ENCODE assay signal across 8 cellular contexts in the genomic region with DNA sequence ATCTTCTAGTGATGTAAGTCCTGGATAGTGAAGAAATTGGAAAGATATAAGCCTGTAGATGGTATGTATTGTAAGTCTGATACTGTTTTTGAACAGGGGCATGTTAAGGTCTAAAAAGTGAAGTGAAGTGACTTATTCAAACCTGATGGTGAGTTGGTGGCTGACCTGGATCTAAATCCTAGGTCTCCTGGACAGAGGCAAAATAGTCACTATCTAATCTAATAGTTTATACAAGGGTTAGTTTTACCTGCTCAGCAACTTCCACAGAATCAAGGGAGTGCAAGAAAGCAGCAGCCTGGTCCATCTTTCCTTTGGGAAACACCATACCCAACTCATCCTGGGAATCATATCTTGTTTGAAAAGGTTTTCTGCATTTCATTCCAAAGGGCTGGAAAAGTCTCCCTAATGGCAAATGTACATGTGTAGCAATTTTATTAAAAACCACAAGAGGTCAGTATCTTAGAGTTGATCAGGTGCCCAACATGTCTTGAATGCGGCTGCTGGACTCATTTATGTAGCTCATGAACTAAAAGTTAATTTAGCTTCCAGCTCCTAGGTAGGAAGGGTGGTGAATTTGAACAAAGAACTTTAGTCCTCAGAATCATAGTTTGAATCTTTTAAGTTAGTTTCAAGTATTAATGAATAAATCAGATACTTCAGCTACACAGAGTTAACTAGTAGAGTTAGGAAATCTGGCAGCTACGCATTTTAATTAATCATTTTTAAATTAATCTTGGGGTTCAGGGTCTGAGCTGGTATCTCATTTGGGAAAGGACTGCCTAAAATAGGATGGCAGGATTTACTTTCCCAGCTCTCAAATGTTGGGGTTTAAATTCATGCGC. TPM values are rescaled to one million over a fixed set of nuclear protein-coding genes. Genes with fewer than 3 reads are reported as not detected.
A peak's percentile ranks its signal among the peaks of the same experiment; 100 is the strongest.
DNase-seq lines count a peak whose midpoint lies in the region; ATAC-seq and TF ChIP-seq lines count a peak whose summit lies in the region.

No MANE protein-coding gene starts in this region.

- H3K4me3 ChIP-seq in GM06990 (replicated peaks; ENCODE audit: low read depth, low read length): no peak overlapping the region
- H3K4me3 ChIP-seq in MM.1S (ENCODE audit: low read length): peak overlapping the region; percentile 44
- H3K4me3 ChIP-seq in hepatocyte: no peak overlapping the region
- H3K4me3 ChIP-seq in transverse colon: no peak overlapping the region

- intact Hi-C loops in transverse colon (cut with DNase I; ENCODE audit: low total_unique reads): no loop called here

- 79% methylated on average over 3 of the region's 3 CpGs for WGBS in hepatocyte (ENCODE audit: low lambda C conversion rate, missing lambda C conversion rate)
- 75 to 90% methylated on average over 3 of the region's 3 CpGs for WGBS in transverse colon (ENCODE audit: low coverage in 1 of 2), 2 donors

- H3K36me3 ChIP-seq in GM06990 (ENCODE audit: control insufficient read depth, insufficient read depth, low read length) (peaks cover 5% of the 10 kb centered on the region), MM.1S (replicated peaks; ENCODE audit: insufficient read depth, low read length) (peaks cover 11% of the 10 kb centered on the region; the same call in 1 of the 2 replicates), hepatocyte (replicated peaks; ENCODE audit: insufficient read depth, low read depth) (no peaks in the 10 kb centered on the region), transverse colon (peaks cover 0 to 12% (median 4%) of the 10 kb centered on the region in 4 donors)

- peak overlapping the region; percentile 46; the same call in 1 of the 2 replicates for H3K9ac ChIP-seq in MM.1S (ENCODE audit: low read length)

- peaks cover 14% of the 10 kb centered on the region for H3F3A ChIP-seq in MM.1S (ENCODE audit: insufficient read depth, low read length)

- H3K9me2 ChIP-seq in MM.1S (replicated peaks; ENCODE audit: insufficient read depth, low read length) (no peaks in the 10 kb centered on the region), hepatocyte (replicated peaks; ENCODE audit: insufficient read depth) (peaks cover 4% of the 10 kb centered on the region)

- H3K9me3 ChIP-seq in MM.1S (replicated peaks; ENCODE audit: insufficient read depth, low read length): no peaks in the 10 kb centered on the region
- H3K9me3 ChIP-seq in hepatocyte (ENCODE audit: low read depth): no peaks in the 10 kb centered on the region
- H3K9me3 ChIP-seq in transverse colon: no peaks in the 10 kb centered on the region

- no peak for DNase-seq in GM06990 (ENCODE audit: extremely low read depth, insufficient read length)
- DNase-seq in MM.1S: peak; percentile 59
- peak; percentile 46 for DNase-seq in hepatocyte (ENCODE audit: low spot score)
- DNase-seq in transverse colon: no peak
- DNase-seq in iPS-NIHi7 (ENCODE audit: extremely low spot score): no peak
- DNase-seq in NOMO-1 treated with dmso at 0.1 percent for 144 hours (lab: John Stamatoyannopoulos, UW; ENCODE audit: unreplicated experiment): no peak

- peak; percentile 39 for TF ChIP-seq CTCF in GM06990 (IDR thresholded peaks at IDR 0.05; ENCODE audit: insufficient read depth, low read length, poor library complexity, severe bottlenecking)
- peak; percentile 67 for TF ChIP-seq CTCF in MM.1S (IDR thresholded peaks at IDR 0.05; ENCODE audit: low read length)
- peak; percentile 66 for TF ChIP-seq CTCF in hepatocyte (IDR thresholded peaks at IDR 0.05; ENCODE audit: poor library complexity)
- TF ChIP-seq CTCF in transverse colon (IDR thresholded peaks at IDR 0.05): peak; percentile 42 to 49 (median 47)

- H4K20me1 ChIP-seq in MM.1S (ENCODE audit: insufficient read depth, low read length) (no peaks in the 10 kb centered on the region), hepatocyte (ENCODE audit: insufficient read depth, poor library complexity, severe bottlenecking) (no peaks in the 10 kb centered on the region)

- peaks cover 55% of the 10 kb centered on the region for H3K79me2 ChIP-seq in MM.1S (ENCODE audit: low read length)
- H3K79me2 ChIP-seq in hepatocyte: no peaks in the 10 kb centered on the region

- no peak for ATAC-seq in HG02870 (IDR thresholded peaks at IDR 0.05; ENCODE audit: unreplicated experiment)

- H3K27ac ChIP-seq in MM.1S (ENCODE audit: low read length) (peak overlapping the region; percentile 81), angular gyrus (ENCODE audit: low read depth, low read length) (peak overlapping the region; percentile 17), hepatocyte (no peak overlapping the region), transverse colon (no peak overlapping the region)

- no peak for TF ChIP-seq EP300 in transverse colon (IDR thresholded peaks at IDR 0.05; ENCODE audit: low read depth)

- no peak for TF ChIP-seq POLR2A in transverse colon (IDR thresholded peaks at IDR 0.05)

- in situ Hi-C loops in transverse colon (cut with MboI; ENCODE audit: low pct_ligation_motif_present in 1 of 4, low pct_unique_long_range_greater_than_20kb in 1 of 4, low sequenced_read_pairs in 3 of 4): no loop called here

- H2AFZ ChIP-seq in MM.1S (ENCODE audit: low read length) (no peak overlapping the region), hepatocyte (no peak overlapping the region)

- H3K4me2 ChIP-seq in MM.1S (ENCODE audit: low read depth, low read length) (peak overlapping the region; percentile 79), hepatocyte (no peak overlapping the region)

- H3K27me3 ChIP-seq in GM06990 (replicated peaks; ENCODE audit: control insufficient read depth, insufficient read depth, low read length) (no peaks in the 10 kb centered on the region), MM.1S (replicated peaks; ENCODE audit: insufficient read depth, low read length) (no peaks in the 10 kb centered on the region), hepatocyte (no peaks in the 10 kb centered on the region), transverse colon (no peaks in the 10 kb centered on the region)

- H3K4me1 ChIP-seq in MM.1S (ENCODE audit: low read length) (peaks cover 35% of the 10 kb centered on the region), hepatocyte (ENCODE audit: insufficient read depth) (no peaks in the 10 kb centered on the region), transverse colon (peaks cover 0 to 3% (median 0%) of the 10 kb centered on the region in 4 donors)

RNA-seq across cellular contexts. Expression of gene SKP2, which starts 26.0 kb away (rescaled TPM):
- total RNA-seq in hepatocyte: 97.5 and 103 TPM in 2 replicates
- 55.5 and 64.6 TPM in 2 replicates for polyA plus RNA-seq in hepatocyte
- 10 to 100 TPM in 2 of 4 donors, 1 to 10 TPM in 2; 1.1 to 12.4 (median 8.6) TPM for total RNA-seq in transverse colon

RNA-seq across cellular contexts. Expression of gene LMBRD2, which starts 26.2 kb away (rescaled TPM):
- total RNA-seq in hepatocyte (26.9 and 27.9 TPM in 2 replicates), transverse colon (10 to 100 TPM in 2 of 4 donors, 1 to 10 TPM in 2; 5.8 to 18.3 (median 11.3) TPM)
- 3.2 and 4.5 TPM in 2 replicates for polyA plus RNA-seq in hepatocyte

Comparison
In these comparisons a context has a peak if more than half of its experiments do, and no peak if none do; other contexts are left out.
1. DNase-seq: peak in MM.1S (single experiment) and hepatocyte (single experiment); none in GM06990 (single experiment), transverse colon (single experiment), iPS-NIHi7 (single experiment) and NOMO-1 treated with dmso at 0.1 percent for 144 hours (single experiment).
2. H3K27ac ChIP-seq: peak in MM.1S (single experiment) and angular gyrus (single experiment); none in hepatocyte (single experiment) and transverse colon (0 of 4).
3. Peak in every context shown above with its lines, with median percentiles within 50 percentile points of each other: CTCF ChIP-seq.